8 cellular contexts compared by ENCODE assay signal in the genomic region with DNA sequence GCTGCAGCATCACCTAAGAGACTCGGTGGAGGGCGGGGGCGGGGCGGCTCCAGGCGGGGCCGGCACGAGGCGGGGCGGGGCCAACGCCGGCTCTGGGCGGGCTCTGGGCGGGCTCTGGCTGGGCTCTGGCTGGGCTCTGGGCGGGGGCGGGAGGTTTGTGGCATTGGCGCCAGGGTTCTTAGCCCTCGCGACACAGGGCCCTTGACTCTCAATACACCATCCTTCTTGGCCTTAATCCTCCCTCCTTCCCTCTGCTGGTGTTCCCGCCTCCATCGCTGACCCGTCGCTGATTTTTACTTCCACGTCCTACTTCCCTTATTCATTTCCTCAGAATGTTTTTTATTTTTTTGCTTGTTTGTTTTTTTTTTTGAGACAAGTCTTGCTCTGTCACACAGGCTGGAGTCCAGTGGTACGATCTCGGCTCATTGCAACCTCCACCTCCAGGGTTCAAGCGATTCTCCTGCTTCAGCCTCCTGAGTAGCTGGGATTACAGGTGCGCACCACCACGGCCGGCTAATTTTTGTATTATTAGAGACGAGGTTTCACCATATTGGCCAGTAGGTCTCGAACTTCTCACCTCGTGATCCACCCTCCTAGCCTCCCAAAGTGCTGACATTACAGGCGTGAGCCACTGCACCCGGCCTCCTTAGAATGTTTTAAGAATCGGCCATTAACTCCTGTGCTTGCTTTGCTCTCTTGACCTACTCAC. TPM values are rescaled to one million over a fixed set of nuclear protein-coding genes. Genes with fewer than 3 reads are reported as not detected.
DNase-seq lines count a peak whose midpoint lies in the region; ATAC-seq and FAIRE-seq lines count a peak whose summit lies in the region.

A gene with protein sequence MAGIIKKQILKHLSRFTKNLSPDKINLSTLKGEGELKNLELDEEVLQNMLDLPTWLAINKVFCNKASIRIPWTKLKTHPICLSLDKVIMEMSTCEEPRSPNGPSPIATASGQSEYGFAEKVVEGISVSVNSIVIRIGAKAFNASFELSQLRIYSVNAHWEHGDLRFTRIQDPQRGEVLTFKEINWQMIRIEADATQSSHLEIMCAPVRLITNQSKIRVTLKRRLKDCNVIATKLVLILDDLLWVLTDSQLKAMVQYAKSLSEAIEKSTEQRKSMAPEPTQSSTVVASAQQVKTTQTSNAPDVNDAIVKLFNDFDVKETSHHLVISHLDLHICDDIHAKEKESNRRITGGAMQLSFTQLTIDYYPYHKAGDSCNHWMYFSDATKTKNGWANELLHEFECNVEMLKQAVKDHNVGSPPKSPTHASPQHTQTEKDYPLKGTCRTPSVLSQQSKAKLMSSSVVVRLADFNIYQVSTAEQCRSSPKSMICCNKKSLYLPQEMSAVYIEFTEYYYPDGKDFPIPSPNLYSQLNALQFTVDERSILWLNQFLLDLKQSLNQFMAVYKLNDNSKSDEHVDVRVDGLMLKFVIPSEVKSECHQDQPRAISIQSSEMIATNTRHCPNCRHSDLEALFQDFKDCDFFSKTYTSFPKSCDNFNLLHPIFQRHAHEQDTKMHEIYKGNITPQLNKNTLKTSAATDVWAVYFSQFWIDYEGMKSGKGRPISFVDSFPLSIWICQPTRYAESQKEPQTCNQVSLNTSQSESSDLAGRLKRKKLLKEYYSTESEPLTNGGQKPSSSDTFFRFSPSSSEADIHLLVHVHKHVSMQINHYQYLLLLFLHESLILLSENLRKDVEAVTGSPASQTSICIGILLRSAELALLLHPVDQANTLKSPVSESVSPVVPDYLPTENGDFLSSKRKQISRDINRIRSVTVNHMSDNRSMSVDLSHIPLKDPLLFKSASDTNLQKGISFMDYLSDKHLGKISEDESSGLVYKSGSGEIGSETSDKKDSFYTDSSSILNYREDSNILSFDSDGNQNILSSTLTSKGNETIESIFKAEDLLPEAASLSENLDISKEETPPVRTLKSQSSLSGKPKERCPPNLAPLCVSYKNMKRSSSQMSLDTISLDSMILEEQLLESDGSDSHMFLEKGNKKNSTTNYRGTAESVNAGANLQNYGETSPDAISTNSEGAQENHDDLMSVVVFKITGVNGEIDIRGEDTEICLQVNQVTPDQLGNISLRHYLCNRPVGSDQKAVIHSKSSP (N-terminal part only) (minus strand): TSS at position 24 of the 709 bp plus-strand sequence. CDS start 239 bp downstream, outside the sequence.

- H3K9me3 ChIP-seq in right cardiac atrium (ENCODE audit: control insufficient read depth, low read length) = no peaks in the 10 kb centered on the region

- peaks cover 2% of the 10 kb centered on the region for H3K4me1 ChIP-seq in right cardiac atrium (ENCODE audit: control insufficient read depth, insufficient read depth, low read length)

- DNase-seq in NCI-H187 (lab: John Stamatoyannopoulos, UW) (peak; percentile 86 to 93), right cardiac atrium (peak; percentile 93 to 98 (median 97)), putamen (ENCODE audit: low spot score) (peak; percentile 90), urothelium cell line (ENCODE audit: low spot score) (peak; percentile 84)
- DNase-seq in T-helper 2 cell treated with Interferon-gamma antibody and Interleukin-4, amounts not matched to agents 5 μg/mL and 100 μg/mL, for 36 hours (ENCODE audit: low spot score) = peak; percentile 86

- H3K4me1 Mint-ChIP-seq in T-helper 2 cell treated with Interferon-gamma antibody and Interleukin-4, amounts not matched to agents 5 μg/mL and 100 μg/mL, for 36 hours (ENCODE audit: low read depth) = peaks cover 42% of the 10 kb centered on the region

- no peaks in the 10 kb centered on the region for H3K27me3 Mint-ChIP-seq in T-helper 2 cell treated with Interferon-gamma antibody and Interleukin-4, amounts not matched to agents 5 μg/mL and 100 μg/mL, for 36 hours (ENCODE audit: low read depth)

- peak within 1 kb of the TSS; percentile 95 for H3K4me3 ChIP-seq in right cardiac atrium (ENCODE audit: low read length)

- no peaks in the 10 kb centered on the region for H3K27me3 ChIP-seq in right cardiac atrium (ENCODE audit: control insufficient read depth, insufficient read depth)

- intact Hi-C loops in right cardiac atrium (cut with DNase I) = loop anchor here in 1 of 4 donors (5.0 kb wide), 1 partner anchor 59 kb away; a partner anchor contains a TSS

- ATAC-seq in GM18502 (IDR thresholded peaks at IDR 0.05; ENCODE audit: poor library complexity, unreplicated experiment) (peak; percentile 77), HG02943 (IDR thresholded peaks at IDR 0.05; ENCODE audit: low read depth, unreplicated experiment) (peak; percentile 79), right cardiac atrium (peak; percentile 99 to 100)

- H3K36me3 Mint-ChIP-seq in T-helper 2 cell treated with Interferon-gamma antibody and Interleukin-4, amounts not matched to agents 5 μg/mL and 100 μg/mL, for 36 hours (ENCODE audit: low read depth) = peaks cover 8% of the 10 kb centered on the region

- 24% methylated on average over 35 of the region's 35 CpGs for WGBS in right cardiac atrium

- no peak for FAIRE-seq in urothelium cell line (lab: Jason Lieb, UNC)

- no peaks in the 10 kb centered on the region for H3K9me3 Mint-ChIP-seq in T-helper 2 cell treated with Interferon-gamma antibody and Interleukin-4, amounts not matched to agents 5 μg/mL and 100 μg/mL, for 36 hours

- H3K27ac Mint-ChIP-seq in T-helper 2 cell treated with Interferon-gamma antibody and Interleukin-4, amounts not matched to agents 5 μg/mL and 100 μg/mL, for 36 hours = peak within 1 kb of the TSS; percentile 98

- peak within 1 kb of the TSS; percentile 93 for H3K4me3 Mint-ChIP-seq in T-helper 2 cell treated with Interferon-gamma antibody and Interleukin-4, amounts not matched to agents 5 μg/mL and 100 μg/mL, for 36 hours

- H3K27ac ChIP-seq in angular gyrus (ENCODE audit: low read depth, low read length) = peak within 1 kb of the TSS; percentile 96
- peak within 1 kb of the TSS; percentile 97 for H3K27ac ChIP-seq in right cardiac atrium (ENCODE audit: low read length)

RNA-seq across cellular contexts. Expression of the gene that starts here (rescaled TPM):
- total RNA-seq in right cardiac atrium = 10 to 100 TPM; 13.8 to 20.1 (median 15.9) TPM
- polyA plus RNA-seq in right cardiac atrium = 6.5 TPM

Comparison
In these comparisons a context has a peak if more than half of its experiments do, and no peak if none do; other contexts are left out.
1. Peak in every context shown above with its lines: DNase-seq, ATAC-seq, H3K4me3 ChIP-seq and H3K27ac ChIP-seq.